ENCODE assay signal across 1 cellular context in genomic region chr2:237598468-237599208, GRCh38.
A peak's percentile ranks its signal among the peaks of the same experiment; 100 is the strongest.
TF ChIP-seq lines count a peak whose summit lies in the region.

No MANE protein-coding gene starts in this region.

TF ChIP-seq in HepG2, 621 proteins besides CTCF, POLR2A, EP300 and RAD21 (continues in another document):
- TF ChIP-seq, protein P1, sequence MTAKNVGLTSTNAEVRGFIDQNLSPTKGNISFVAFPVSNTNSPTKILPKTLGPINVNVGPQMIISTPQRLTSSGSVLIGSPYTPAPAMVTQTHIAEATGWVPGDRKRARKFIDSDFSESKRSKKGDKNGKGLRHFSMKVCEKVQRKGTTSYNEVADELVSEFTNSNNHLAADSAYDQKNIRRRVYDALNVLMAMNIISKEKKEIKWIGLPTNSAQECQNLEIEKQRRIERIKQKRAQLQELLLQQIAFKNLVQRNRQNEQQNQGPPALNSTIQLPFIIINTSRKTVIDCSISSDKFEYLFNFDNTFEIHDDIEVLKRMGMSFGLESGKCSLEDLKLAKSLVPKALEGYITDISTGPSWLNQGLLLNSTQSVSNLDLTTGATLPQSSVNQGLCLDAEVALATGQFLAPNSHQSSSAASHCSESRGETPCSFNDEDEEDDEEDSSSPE (CRISPR knock-in tag; IDR thresholded peaks at IDR 0.05): no peak
- TF ChIP-seq MIXL1 (CRISPR knock-in tag; IDR thresholded peaks at IDR 0.05) (no peak), KDM1A (CRISPR knock-in tag; IDR thresholded peaks at IDR 0.05) (peak; percentile 63; the same call in 1 of the 2 replicates), RFX5 (IDR thresholded peaks at IDR 0.05; ENCODE audit: low read depth, low read length) (no peak), ZNF891 (CRISPR knock-in tag; IDR thresholded peaks at IDR 0.05) (peak; percentile 39; the same call in 1 of the 2 replicates), ZNF687 (CRISPR knock-in tag; IDR thresholded peaks at IDR 0.05) (peak; percentile 86), SAP130 (CRISPR knock-in tag; IDR thresholded peaks at IDR 0.05; ENCODE audit: low read depth) (no peak; the same call in 1 of the 2 replicates), ZNF263 (CRISPR knock-in tag; IDR thresholded peaks at IDR 0.05) (0 out of 2 replicates have a peak, but pooled peaks have one; percentile 30), HDAC2 (CRISPR knock-in tag; IDR thresholded peaks at IDR 0.05) (0 out of 2 replicates have a peak, but pooled peaks have one; percentile 24), CCDC6 (CRISPR knock-in tag; IDR thresholded peaks at IDR 0.05) (no peak), BORCS8-MEF2B (CRISPR knock-in tag; IDR thresholded peaks at IDR 0.05) (0 out of 2 replicates have a peak, but pooled peaks have one; percentile 24), TBL1XR1 (IDR thresholded peaks at IDR 0.05; ENCODE audit: borderline replicate concordance, low read length, partially characterized antibody) (no peak), ZMYM3 (CRISPR knock-in tag; IDR thresholded peaks at IDR 0.05) (peak; percentile 82), ZBTB14 (CRISPR knock-in tag; IDR thresholded peaks at IDR 0.05) (no peak), TFE3 (CRISPR knock-in tag; IDR thresholded peaks at IDR 0.05) (no peak), NFKBIZ (CRISPR knock-in tag; IDR thresholded peaks at IDR 0.05) (no peak), ZFX (CRISPR knock-in tag; IDR thresholded peaks at IDR 0.05; ENCODE audit: low read depth) (peak; percentile 35; the same call in 1 of the 2 replicates), KDM5B (CRISPR knock-in tag; IDR thresholded peaks at IDR 0.05; ENCODE audit: borderline replicate concordance) (0 out of 2 replicates have a peak, but pooled peaks have one; percentile 48), GZF1 (CRISPR knock-in tag; IDR thresholded peaks at IDR 0.05) (no peak), ZNF558 (CRISPR knock-in tag; IDR thresholded peaks at IDR 0.05; ENCODE audit: borderline replicate concordance) (0 out of 2 replicates have a peak, but pooled peaks have one; percentile 25)
- TF ChIP-seq, protein P2, sequence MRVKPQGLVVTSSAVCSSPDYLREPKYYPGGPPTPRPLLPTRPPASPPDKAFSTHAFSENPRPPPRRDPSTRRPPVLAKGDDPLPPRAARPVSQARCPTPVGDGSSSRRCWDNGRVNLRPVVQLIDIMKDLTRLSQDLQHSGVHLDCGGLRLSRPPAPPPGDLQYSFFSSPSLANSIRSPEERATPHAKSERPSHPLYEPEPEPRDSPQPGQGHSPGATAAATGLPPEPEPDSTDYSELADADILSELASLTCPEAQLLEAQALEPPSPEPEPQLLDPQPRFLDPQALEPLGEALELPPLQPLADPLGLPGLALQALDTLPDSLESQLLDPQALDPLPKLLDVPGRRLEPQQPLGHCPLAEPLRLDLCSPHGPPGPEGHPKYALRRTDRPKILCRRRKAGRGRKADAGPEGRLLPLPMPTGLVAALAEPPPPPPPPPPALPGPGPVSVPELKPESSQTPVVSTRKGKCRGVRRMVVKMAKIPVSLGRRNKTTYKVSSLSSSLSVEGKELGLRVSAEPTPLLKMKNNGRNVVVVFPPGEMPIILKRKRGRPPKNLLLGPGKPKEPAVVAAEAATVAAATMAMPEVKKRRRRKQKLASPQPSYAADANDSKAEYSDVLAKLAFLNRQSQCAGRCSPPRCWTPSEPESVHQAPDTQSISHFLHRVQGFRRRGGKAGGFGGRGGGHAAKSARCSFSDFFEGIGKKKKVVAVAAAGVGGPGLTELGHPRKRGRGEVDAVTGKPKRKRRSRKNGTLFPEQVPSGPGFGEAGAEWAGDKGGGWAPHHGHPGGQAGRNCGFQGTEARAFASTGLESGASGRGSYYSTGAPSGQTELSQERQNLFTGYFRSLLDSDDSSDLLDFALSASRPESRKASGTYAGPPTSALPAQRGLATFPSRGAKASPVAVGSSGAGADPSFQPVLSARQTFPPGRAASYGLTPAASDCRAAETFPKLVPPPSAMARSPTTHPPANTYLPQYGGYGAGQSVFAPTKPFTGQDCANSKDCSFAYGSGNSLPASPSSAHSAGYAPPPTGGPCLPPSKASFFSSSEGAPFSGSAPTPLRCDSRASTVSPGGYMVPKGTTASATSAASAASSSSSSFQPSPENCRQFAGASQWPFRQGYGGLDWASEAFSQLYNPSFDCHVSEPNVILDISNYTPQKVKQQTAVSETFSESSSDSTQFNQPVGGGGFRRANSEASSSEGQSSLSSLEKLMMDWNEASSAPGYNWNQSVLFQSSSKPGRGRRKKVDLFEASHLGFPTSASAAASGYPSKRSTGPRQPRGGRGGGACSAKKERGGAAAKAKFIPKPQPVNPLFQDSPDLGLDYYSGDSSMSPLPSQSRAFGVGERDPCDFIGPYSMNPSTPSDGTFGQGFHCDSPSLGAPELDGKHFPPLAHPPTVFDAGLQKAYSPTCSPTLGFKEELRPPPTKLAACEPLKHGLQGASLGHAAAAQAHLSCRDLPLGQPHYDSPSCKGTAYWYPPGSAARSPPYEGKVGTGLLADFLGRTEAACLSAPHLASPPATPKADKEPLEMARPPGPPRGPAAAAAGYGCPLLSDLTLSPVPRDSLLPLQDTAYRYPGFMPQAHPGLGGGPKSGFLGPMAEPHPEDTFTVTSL (CRISPR knock-in tag; IDR thresholded peaks at IDR 0.05; ENCODE audit: borderline replicate concordance): no peak
- TF ChIP-seq, protein P3, sequence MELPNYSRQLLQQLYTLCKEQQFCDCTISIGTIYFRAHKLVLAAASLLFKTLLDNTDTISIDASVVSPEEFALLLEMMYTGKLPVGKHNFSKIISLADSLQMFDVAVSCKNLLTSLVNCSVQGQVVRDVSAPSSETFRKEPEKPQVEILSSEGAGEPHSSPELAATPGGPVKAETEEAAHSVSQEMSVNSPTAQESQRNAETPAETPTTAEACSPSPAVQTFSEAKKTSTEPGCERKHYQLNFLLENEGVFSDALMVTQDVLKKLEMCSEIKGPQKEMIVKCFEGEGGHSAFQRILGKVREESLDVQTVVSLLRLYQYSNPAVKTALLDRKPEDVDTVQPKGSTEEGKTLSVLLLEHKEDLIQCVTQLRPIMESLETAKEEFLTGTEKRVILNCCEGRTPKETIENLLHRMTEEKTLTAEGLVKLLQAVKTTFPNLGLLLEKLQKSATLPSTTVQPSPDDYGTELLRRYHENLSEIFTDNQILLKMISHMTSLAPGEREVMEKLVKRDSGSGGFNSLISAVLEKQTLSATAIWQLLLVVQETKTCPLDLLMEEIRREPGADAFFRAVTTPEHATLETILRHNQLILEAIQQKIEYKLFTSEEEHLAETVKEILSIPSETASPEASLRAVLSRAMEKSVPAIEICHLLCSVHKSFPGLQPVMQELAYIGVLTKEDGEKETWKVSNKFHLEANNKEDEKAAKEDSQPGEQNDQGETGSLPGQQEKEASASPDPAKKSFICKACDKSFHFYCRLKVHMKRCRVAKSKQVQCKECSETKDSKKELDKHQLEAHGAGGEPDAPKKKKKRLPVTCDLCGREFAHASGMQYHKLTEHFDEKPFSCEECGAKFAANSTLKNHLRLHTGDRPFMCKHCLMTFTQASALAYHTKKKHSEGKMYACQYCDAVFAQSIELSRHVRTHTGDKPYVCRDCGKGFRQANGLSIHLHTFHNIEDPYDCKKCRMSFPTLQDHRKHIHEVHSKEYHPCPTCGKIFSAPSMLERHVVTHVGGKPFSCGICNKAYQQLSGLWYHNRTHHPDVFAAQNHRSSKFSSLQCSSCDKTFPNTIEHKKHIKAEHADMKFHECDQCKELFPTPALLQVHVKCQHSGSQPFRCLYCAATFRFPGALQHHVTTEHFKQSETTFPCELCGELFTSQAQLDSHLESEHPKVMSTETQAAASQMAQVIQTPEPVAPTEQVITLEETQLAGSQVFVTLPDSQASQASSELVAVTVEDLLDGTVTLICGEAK (IDR thresholded peaks at IDR 0.05): no peak
- TF ChIP-seq, protein P3 (CRISPR knock-in tag; IDR thresholded peaks at IDR 0.05): peak; percentile 18; the same call in 1 of the 2 replicates
- TF ChIP-seq, protein P4, sequence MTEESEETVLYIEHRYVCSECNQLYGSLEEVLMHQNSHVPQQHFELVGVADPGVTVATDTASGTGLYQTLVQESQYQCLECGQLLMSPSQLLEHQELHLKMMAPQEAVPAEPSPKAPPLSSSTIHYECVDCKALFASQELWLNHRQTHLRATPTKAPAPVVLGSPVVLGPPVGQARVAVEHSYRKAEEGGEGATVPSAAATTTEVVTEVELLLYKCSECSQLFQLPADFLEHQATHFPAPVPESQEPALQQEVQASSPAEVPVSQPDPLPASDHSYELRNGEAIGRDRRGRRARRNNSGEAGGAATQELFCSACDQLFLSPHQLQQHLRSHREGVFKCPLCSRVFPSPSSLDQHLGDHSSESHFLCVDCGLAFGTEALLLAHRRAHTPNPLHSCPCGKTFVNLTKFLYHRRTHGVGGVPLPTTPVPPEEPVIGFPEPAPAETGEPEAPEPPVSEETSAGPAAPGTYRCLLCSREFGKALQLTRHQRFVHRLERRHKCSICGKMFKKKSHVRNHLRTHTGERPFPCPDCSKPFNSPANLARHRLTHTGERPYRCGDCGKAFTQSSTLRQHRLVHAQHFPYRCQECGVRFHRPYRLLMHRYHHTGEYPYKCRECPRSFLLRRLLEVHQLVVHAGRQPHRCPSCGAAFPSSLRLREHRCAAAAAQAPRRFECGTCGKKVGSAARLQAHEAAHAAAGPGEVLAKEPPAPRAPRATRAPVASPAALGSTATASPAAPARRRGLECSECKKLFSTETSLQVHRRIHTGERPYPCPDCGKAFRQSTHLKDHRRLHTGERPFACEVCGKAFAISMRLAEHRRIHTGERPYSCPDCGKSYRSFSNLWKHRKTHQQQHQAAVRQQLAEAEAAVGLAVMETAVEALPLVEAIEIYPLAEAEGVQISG (CRISPR knock-in tag; IDR thresholded peaks at IDR 0.05): 0 out of 2 replicates have a peak, but pooled peaks have one; percentile 27
